In genomic region chr6:12343440-12344162, GRCh38 we compare ENCODE assay signal across 10 cellular contexts. TPM values are rescaled to one million over a fixed set of nuclear protein-coding genes. Genes with fewer than 3 reads are reported as not detected.
A peak's percentile ranks its signal among the peaks of the same experiment; 100 is the strongest.
DNase-seq lines count a peak whose midpoint lies in the region; ATAC-seq and TF ChIP-seq lines count a peak whose summit lies in the region.
"Had no signal": no experiment of that assay in that cellular context is flagged by ENCODE, and none has a peak within 500 bp of the region (broad histone marks: within the 10 kb centered on the region; RNA-seq: fewer than 3 reads in every experiment).

No MANE protein-coding gene starts in this region.

- peak overlapping the region; percentile 2 for H3K27ac Mint-ChIP-seq in type B pancreatic cell
- H3K27ac Mint-ChIP-seq: activated naive CD8-positive, alpha-beta T cell treated with anti-CD3 and anti-CD28 coated beads for 36 hours; stimulated activated naive CD8-positive, alpha-beta T cell treated with anti-CD3 and anti-CD28 coated beads, Interleukin-15, Interleukin-2, amounts not matched to agents 100 ng/mL and 50 ng/mL, for 24 hours had no signal

- no peaks in the 10 kb centered on the region for H3K9me3 ChIP-seq in adipocyte (ENCODE audit: control insufficient read depth, low read length)

- H3K4me1 ChIP-seq in adipocyte (ENCODE audit: control insufficient read depth, insufficient read depth, low read length) = peaks cover 13% of the 10 kb centered on the region

- no peak for TF ChIP-seq CTCF in type B pancreatic cell (conservative IDR thresholded peaks at IDR 0.05)

- peak; percentile 91 for DNase-seq in HT-29 (ENCODE audit: low spot score)
- peak; percentile 27 for DNase-seq in adipocyte (ENCODE audit: low read depth)
- peak; percentile 95 for DNase-seq in kidney glomerular epithelial cell (lab: John Stamatoyannopoulos, UW)
- no peak for DNase-seq in type B pancreatic cell (ENCODE audit: extremely low spot score, unreplicated experiment)
- no peak for DNase-seq in GM19240 (ENCODE audit: insufficient read length, low spot score)
- no peak for DNase-seq in DMS 273 (lab: John Stamatoyannopoulos, UW; ENCODE audit: unreplicated experiment)
- DNase-seq: activated naive CD8-positive, alpha-beta T cell treated with anti-CD3 and anti-CD28 coated beads for 36 hours had no signal

- H3K36me3 ChIP-seq in adipocyte (ENCODE audit: control insufficient read depth, insufficient read depth, low read length, severe bottlenecking) = no peaks in the 10 kb centered on the region

- H3K4me3 Mint-ChIP-seq in type B pancreatic cell = no peak overlapping the region
- H3K4me3 Mint-ChIP-seq: activated naive CD8-positive, alpha-beta T cell treated with anti-CD3 and anti-CD28 coated beads for 36 hours; stimulated activated naive CD8-positive, alpha-beta T cell treated with anti-CD3 and anti-CD28 coated beads, Interleukin-15, Interleukin-2, amounts not matched to agents 100 ng/mL and 50 ng/mL, for 24 hours had no signal

- H3K4me1 Mint-ChIP-seq in type B pancreatic cell (ENCODE audit: unreplicated experiment) = peaks cover 12% of the 10 kb centered on the region
- H3K4me1 Mint-ChIP-seq: activated naive CD8-positive, alpha-beta T cell treated with anti-CD3 and anti-CD28 coated beads for 36 hours had no signal

- H3K4me3 ChIP-seq in adipocyte (ENCODE audit: low read length) = no peak overlapping the region
- H3K4me3 ChIP-seq: SK-N-MC had no signal

- ATAC-seq in HG03045 (IDR thresholded peaks at IDR 0.05; ENCODE audit: unreplicated experiment) = no peak

- no peaks in the 10 kb centered on the region for H3K36me3 Mint-ChIP-seq in type B pancreatic cell
- H3K36me3 Mint-ChIP-seq: activated naive CD8-positive, alpha-beta T cell treated with anti-CD3 and anti-CD28 coated beads for 36 hours had no signal

- peaks cover 7% of the 10 kb centered on the region for H3K9me3 Mint-ChIP-seq in type B pancreatic cell
- H3K9me3 Mint-ChIP-seq: activated naive CD8-positive, alpha-beta T cell treated with anti-CD3 and anti-CD28 coated beads for 36 hours; stimulated activated naive CD8-positive, alpha-beta T cell treated with anti-CD3 and anti-CD28 coated beads, Interleukin-15, Interleukin-2, amounts not matched to agents 100 ng/mL and 50 ng/mL, for 24 hours had no signal

- H3K9ac ChIP-seq in adipocyte (ENCODE audit: low read length) = no peak overlapping the region

- peaks cover 11% of the 10 kb centered on the region for H3K27me3 Mint-ChIP-seq in type B pancreatic cell

- H3K27me3 ChIP-seq in adipocyte (replicated peaks; ENCODE audit: control insufficient read depth, insufficient read depth, low read length) = peaks cover 29% of the 10 kb centered on the region

RNA-seq across cellular contexts. Expression of gene EDN1, which starts 53.4 kb away (rescaled TPM):
- 37.0 and 43.2 TPM in 2 replicates for total RNA-seq in HT-29 (2014; rRNA removed; shearing (Covaris generic))
- total RNA-seq in type B pancreatic cell (ENCODE audit: low replicate concordance) = 8.9 and 20.3 TPM in 2 replicates
- total RNA-seq: activated naive CD8-positive, alpha-beta T cell treated with anti-CD3 and anti-CD28 coated beads for 36 hours had no signal

Comparison
In these comparisons a context has a peak if more than half of its experiments do, and no peak if none do; other contexts are left out.
1. DNase-seq: peak in HT-29 (single experiment), adipocyte (single experiment) and kidney glomerular epithelial cell (single experiment); none in type B pancreatic cell (single experiment), GM19240 (single experiment) and DMS 273 (single experiment).